8 cellular contexts compared by ENCODE assay signal in the genomic region with DNA sequence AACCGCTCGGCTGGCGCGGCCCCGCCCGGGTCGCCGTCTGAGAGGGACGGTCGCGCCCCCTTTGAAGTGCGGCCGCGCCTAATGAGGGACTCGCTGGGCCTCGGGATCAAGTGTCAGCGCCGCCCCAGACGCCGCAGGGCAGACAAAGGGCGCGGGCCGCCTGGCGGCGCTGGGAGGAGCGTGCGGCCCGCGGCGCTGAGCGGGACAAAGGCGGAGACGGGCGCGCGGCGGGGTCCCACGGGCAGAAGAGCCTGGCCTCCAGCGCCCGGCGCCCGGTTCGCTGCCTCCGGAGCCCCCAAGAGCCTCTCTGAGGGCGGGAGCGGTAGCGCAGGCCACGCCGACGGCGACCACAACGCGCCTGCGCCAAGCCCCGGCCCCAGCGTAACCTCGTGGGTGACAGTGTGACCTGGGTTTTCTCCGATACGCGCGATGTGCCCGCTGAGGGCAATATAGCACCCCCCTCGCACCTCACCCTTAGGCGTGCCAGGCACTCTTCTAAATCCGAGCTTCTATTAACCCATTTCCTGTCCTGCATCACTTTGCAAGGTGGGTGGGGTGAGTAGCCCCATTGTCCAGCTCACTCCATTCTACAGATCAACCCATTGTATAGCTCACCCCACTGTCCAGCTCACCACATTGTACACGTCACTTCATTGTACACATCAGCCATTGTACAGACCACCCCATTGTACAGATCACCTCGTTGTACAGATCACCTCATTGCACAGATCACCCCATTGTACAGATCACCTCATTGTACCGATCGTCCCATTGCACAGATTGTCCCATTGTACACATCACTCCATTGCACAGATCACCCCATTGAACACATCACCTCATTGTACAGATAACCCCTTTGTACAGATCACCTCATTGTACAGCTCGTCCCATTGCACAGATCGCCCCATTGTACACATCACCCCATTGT. TPM values are rescaled to one million over a fixed set of nuclear protein-coding genes. Genes with fewer than 3 reads are reported as not detected.
A peak's percentile ranks its signal among the peaks of the same experiment; 100 is the strongest.
DNase-seq lines count a peak whose midpoint lies in the region; ATAC-seq and TF ChIP-seq lines count a peak whose summit lies in the region.

No MANE protein-coding gene starts in this region.

- H3K36me3 ChIP-seq in SK-N-SH (replicated peaks in 1 of 2; ENCODE audit: control insufficient read depth in 1 of 2, insufficient read depth in 2 of 2, low read length in 1 of 2) (no peaks in the 10 kb centered on the region), adipocyte (ENCODE audit: control insufficient read depth, insufficient read depth, low read length, severe bottlenecking) (no peaks in the 10 kb centered on the region), right atrium auricular region (no peaks in the 10 kb centered on the region), rectal smooth muscle tissue (ENCODE audit: control insufficient read depth, insufficient read depth, low read length) (no peaks in the 10 kb centered on the region), vagina (no peaks in the 10 kb centered on the region)

- DNase-seq in NCI-H748 (lab: John Stamatoyannopoulos, UW; ENCODE audit: unreplicated experiment): peak; percentile 41
- DNase-seq in NCI-H748 treated with DMSO at 0.1 percent for 48 hours (lab: John Stamatoyannopoulos, UW): no peak
- DNase-seq in SK-N-SH: peak; percentile 78
- DNase-seq in adipocyte (ENCODE audit: low read depth): peak; percentile 81
- DNase-seq in right atrium auricular region (ENCODE audit: low spot score): no peak
- no peak for DNase-seq in vagina (ENCODE audit: extremely low spot score in 2 of 2)

- POLR2A ChIA-PET in SK-N-SH (lab: Yijun Ruan, JAX): no interaction called here

- peak overlapping the region; percentile 66 for H2AFZ ChIP-seq in SK-N-SH (ENCODE audit: low read depth)

- H3K79me2 ChIP-seq in SK-N-SH (ENCODE audit: insufficient read depth): no peaks in the 10 kb centered on the region

- no peaks in the 10 kb centered on the region for H3F3A ChIP-seq in SK-N-SH (replicated peaks; ENCODE audit: insufficient read depth)

- TF ChIP-seq CTCF in SK-N-SH (IDR thresholded peaks at IDR 0.05): peak; percentile 48
- peak; percentile 34 to 74 for TF ChIP-seq CTCF in right atrium auricular region (IDR thresholded peaks at IDR 0.05)
- TF ChIP-seq CTCF in vagina (IDR thresholded peaks at IDR 0.05): peak in 1 of 3 experiments; percentile 44

- 45% methylated on average over 17 of the region's 71 CpGs for WGBS in SK-N-SH (ENCODE audit: low lambda C conversion rate)

- no peaks in the 10 kb centered on the region for H4K20me1 ChIP-seq in SK-N-SH (ENCODE audit: insufficient read depth)

- no peak for TF ChIP-seq RAD21 in SK-N-SH (IDR thresholded peaks at IDR 0.05; ENCODE audit: low read length)

- no peak overlapping the region for H3K27ac ChIP-seq in SK-N-SH (ENCODE audit: low read depth in 2 of 2, low read length in 1 of 2)
- H3K27ac ChIP-seq in right atrium auricular region: peak overlapping the region; percentile 52 to 64
- H3K27ac ChIP-seq in rectal smooth muscle tissue (ENCODE audit: low read depth, low read length): no peak overlapping the region
- H3K27ac ChIP-seq in vagina: peak overlapping the region; percentile 76

- CTCF ChIA-PET in SK-N-SH (lab: Yijun Ruan, JAX): interaction anchor here (1.0 to 1.2 kb wide), 4 partner anchors 10 to 56 kb away, joined by 3 to 4 read pairs (median 3); no protein-coding TSS in a partner anchor

- H3K27me3 ChIP-seq in SK-N-SH (ENCODE audit: insufficient read depth) (no peaks in the 10 kb centered on the region), adipocyte (replicated peaks; ENCODE audit: control insufficient read depth, insufficient read depth, low read length) (no peaks in the 10 kb centered on the region), right atrium auricular region (no peaks in the 10 kb centered on the region), rectal smooth muscle tissue (ENCODE audit: control insufficient read depth, insufficient read depth, low read length) (no peaks in the 10 kb centered on the region), vagina (no peaks in the 10 kb centered on the region)

- ATAC-seq in HG03095 (IDR thresholded peaks at IDR 0.05; ENCODE audit: unreplicated experiment): peak; percentile 70

- peak overlapping the region; percentile 51 for H3K9ac ChIP-seq in SK-N-SH
- peak overlapping the region; percentile 89 for H3K9ac ChIP-seq in adipocyte (ENCODE audit: low read length)
- H3K9ac ChIP-seq in rectal smooth muscle tissue (ENCODE audit: low read length): no peak overlapping the region

- TF ChIP-seq POLR2A in vagina (IDR thresholded peaks at IDR 0.05): no peak

- intact Hi-C loops in vagina (cut with DNase I): no loop called here

- H3K4me2 ChIP-seq in SK-N-SH: peak overlapping the region; percentile 65

- H3K9me2 ChIP-seq in SK-N-SH: no peaks in the 10 kb centered on the region

- TF ChIP-seq EP300 in SK-N-SH (IDR thresholded peaks at IDR 0.05; ENCODE audit: borderline replicate concordance in 1 of 2, low read depth in 1 of 2, low read length in 1 of 2): no peak

- H3K4me3 ChIP-seq in SK-N-SH (ENCODE audit: low read depth in 2 of 2, low read length in 1 of 2) (peak overlapping the region; percentile 48), adipocyte (ENCODE audit: low read length) (peak overlapping the region; percentile 85), right atrium auricular region (peak overlapping the region; percentile 48 to 58), rectal smooth muscle tissue (ENCODE audit: low read length) (peak overlapping the region; percentile 66), vagina (peak overlapping the region; percentile 51 to 78)

- H3K4me1 ChIP-seq in SK-N-SH (ENCODE audit: control insufficient read depth in 1 of 2, insufficient read depth in 2 of 2, low read depth in 1 of 2, low read length in 1 of 2): no peaks in the 10 kb centered on the region; a peak in 1 of 4 replicates
- H3K4me1 ChIP-seq in adipocyte (ENCODE audit: control insufficient read depth, insufficient read depth, low read length): peaks cover 23% of the 10 kb centered on the region
- peaks cover 0 to 3% of the 10 kb centered on the region in 2 donors for H3K4me1 ChIP-seq in right atrium auricular region
- H3K4me1 ChIP-seq in rectal smooth muscle tissue (ENCODE audit: control insufficient read depth, insufficient read depth, low read length): no peaks in the 10 kb centered on the region
- peaks cover 6% of the 10 kb centered on the region for H3K4me1 ChIP-seq in vagina

- H3K9me3 ChIP-seq in SK-N-SH (no peaks in the 10 kb centered on the region), adipocyte (ENCODE audit: control insufficient read depth, low read length) (no peaks in the 10 kb centered on the region), right atrium auricular region (no peaks in the 10 kb centered on the region), vagina (no peaks in the 10 kb centered on the region)

TF ChIP-seq in SK-N-SH, 30 proteins besides CTCF, POLR2A, EP300 and RAD21:
- TF ChIP-seq RXRA (IDR thresholded peaks at IDR 0.05; ENCODE audit: borderline replicate concordance, low read depth) (no peak; the same call in 1 of the 2 replicates), TAF1 (IDR thresholded peaks at IDR 0.05; ENCODE audit: borderline replicate concordance, low read depth, low read length) (0 out of 2 replicates have a peak, but pooled peaks have one; percentile 21)

RNA-seq across cellular contexts. Expression of a gene that starts 33.7 kb away (rescaled TPM):
- 17.3 and 22.3 TPM in 2 replicates for polyA plus RNA-seq in SK-N-SH (2012; rRNA removed)
- 16.2 and 18.5 TPM in 2 replicates for polyA plus RNA-seq in SK-N-SH (2012; cell fraction: cytosol; rRNA removed)
- polyA plus RNA-seq in SK-N-SH (2012; cell fraction: nucleus; rRNA removed): 32.5 and 40.2 TPM in 2 replicates
- total RNA-seq in right atrium auricular region (10 to 100 TPM in 1 of 2 donors, 1 to 10 TPM in 1; 8.8 to 10.8 TPM), vagina (20.4 TPM)

Comparison
In these comparisons a context has a peak if more than half of its experiments do, and no peak if none do; other contexts are left out.
1. DNase-seq: peak in NCI-H748 (single experiment), SK-N-SH (single experiment) and adipocyte (single experiment); none in NCI-H748 treated with DMSO at 0.1 percent for 48 hours (single experiment), right atrium auricular region (single experiment) and vagina (0 of 2).
2. H3K27ac ChIP-seq: peak in right atrium auricular region (2 of 2) and vagina (single experiment); none in SK-N-SH (0 of 2) and rectal smooth muscle tissue (single experiment).
3. Peak in every context shown above with its lines, with median percentiles within 50 percentile points of each other: H3K4me3 ChIP-seq.